ENCODE assay signal across 10 cellular contexts in genomic region chr2:28661589-28662001, GRCh38.
DNase-seq lines count a peak whose midpoint lies in the region; ATAC-seq and TF ChIP-seq lines count a peak whose summit lies in the region.
"Had no signal": no experiment of that assay in that cellular context is flagged by ENCODE, and none has a peak within 500 bp of the region (broad histone marks: within the 10 kb centered on the region; RNA-seq: fewer than 3 reads in every experiment).

No MANE protein-coding gene starts in this region.

- peaks cover 14% of the 10 kb centered on the region for H3K4me1 Mint-ChIP-seq in activated CD4-positive, alpha-beta T cell treated with anti-CD3 and anti-CD28 coated beads, Interleukin-2, amount 10 ng/mL, durations not matched to agents 24 days and 14 days

- H3K4ac ChIP-seq in neuronal stem cell (ENCODE audit: low read length) = no peak overlapping the region

- no peak for TF ChIP-seq POLR2A in esophagus squamous epithelium (IDR thresholded peaks at IDR 0.05)

- H3K27ac Mint-ChIP-seq in activated CD4-positive, alpha-beta T cell treated with anti-CD3 and anti-CD28 coated beads, Interleukin-2, amount 10 ng/mL, durations not matched to agents 24 days and 14 days = no peak overlapping the region

- H4K91ac ChIP-seq in neuronal stem cell (ENCODE audit: low read depth, low read length, poor library complexity) = no peak overlapping the region

- peaks cover 5% of the 10 kb centered on the region for H3F3A ChIP-seq in PC-3 (ENCODE audit: low read length, unreplicated experiment)

- H3K9me3 Mint-ChIP-seq in activated CD4-positive, alpha-beta T cell treated with anti-CD3 and anti-CD28 coated beads, Interleukin-2, amount 10 ng/mL, durations not matched to agents 24 days and 14 days = peaks cover 5% of the 10 kb centered on the region

- no peak overlapping the region for H2BK120ac ChIP-seq in neuronal stem cell (ENCODE audit: low read depth, low read length)

- peaks cover 2% of the 10 kb centered on the region for H3K27me3 Mint-ChIP-seq in activated CD4-positive, alpha-beta T cell treated with anti-CD3 and anti-CD28 coated beads, Interleukin-2, amount 10 ng/mL, durations not matched to agents 24 days and 14 days

- ATAC-seq in PC-3 (peak; percentile 44), GM18907 (IDR thresholded peaks at IDR 0.05; ENCODE audit: unreplicated experiment) (no peak), GM18498 (IDR thresholded peaks at IDR 0.05; ENCODE audit: unreplicated experiment) (no peak)

- TF ChIP-seq CTCF in PC-3 (conservative IDR thresholded peaks at IDR 0.05; ENCODE audit: low read depth, low read length) (no peak), esophagus squamous epithelium (IDR thresholded peaks at IDR 0.05) (no peak)

- H3K36me3 ChIP-seq in PC-3 (ENCODE audit: low read depth, low read length) = no peaks in the 10 kb centered on the region
- no peaks in the 10 kb centered on the region for H3K36me3 ChIP-seq in esophagus squamous epithelium
- no peaks in the 10 kb centered on the region for H3K36me3 ChIP-seq in neuronal stem cell (replicated peaks in 1 of 2; ENCODE audit: control insufficient read depth in 2 of 2, insufficient read depth in 2 of 2, low read length in 2 of 2)
- H3K36me3 ChIP-seq: BLaER1 had no signal

- H3K4me2 ChIP-seq in PC-3 (ENCODE audit: low read length) = peak overlapping the region; percentile 64
- H3K4me2 ChIP-seq in neuronal stem cell (ENCODE audit: insufficient read depth, low read length, poor library complexity, severe bottlenecking) = no peak overlapping the region
- H3K4me2 ChIP-seq: BLaER1 had no signal

- no peak overlapping the region for H2BK12ac ChIP-seq in neuronal stem cell (ENCODE audit: low read length)

- H3K18ac ChIP-seq in neuronal stem cell (ENCODE audit: low read length) = no peak overlapping the region

- H3K4me1 ChIP-seq in PC-3 (ENCODE audit: insufficient read depth, low read length) = peaks cover 52% of the 10 kb centered on the region
- H3K4me1 ChIP-seq in esophagus squamous epithelium = peaks cover 39 to 99% (median 61%) of the 10 kb centered on the region in 3 donors
- peaks cover 8 to 16% of the 10 kb centered on the region in 2 donors for H3K4me1 ChIP-seq in neuronal stem cell (ENCODE audit: control insufficient read depth in 2 of 2, insufficient read depth in 1 of 2, low read depth in 1 of 2, low read length in 2 of 2)
- H3K4me1 ChIP-seq: BLaER1 had no signal

- 25 to 32% methylated on average over 5 of the region's 5 CpGs for WGBS in esophagus squamous epithelium, 2 donors
- WGBS in neuronal stem cell (ENCODE audit: extremely low coverage in 2 of 2, insufficient read length in 2 of 2, insufficient replicate concordance in 1 of 2), 2 donors = no CpG with 5 or more reads among the region's 5 CpGs

- no peaks in the 10 kb centered on the region for H4K20me1 ChIP-seq in PC-3 (ENCODE audit: low read length)
- H4K20me1 ChIP-seq: BLaER1 had no signal

- H3K27me3 ChIP-seq in PC-3 (ENCODE audit: low read length) = no peaks in the 10 kb centered on the region
- no peaks in the 10 kb centered on the region for H3K27me3 ChIP-seq in esophagus squamous epithelium
- H3K27me3 ChIP-seq in neuronal stem cell (ENCODE audit: control insufficient read depth in 3 of 3, insufficient read depth in 3 of 3, low read depth in 1 of 3, low read length in 3 of 3) = no peaks in the 10 kb centered on the region
- H3K27me3 ChIP-seq: BLaER1 had no signal

- CTCF ChIA-PET in PC-3 (lab: Charles Lee) = interaction anchor here (0.5 to 2.4 kb wide), 2 partner anchors 67 to 141 kb away, joined by 5 to 13 read pairs; no protein-coding TSS in a partner anchor

- intact Hi-C loops in PC-3 (cut with micrococcal nuclease) (loop anchor here (1.0 to 5.0 kb wide), 6 partner anchors 27 to 95 kb away; no protein-coding TSS in a partner anchor), esophagus squamous epithelium (cut with DNase I) (loop anchor here (10.0 kb wide), 1 partner anchor 93 kb away; the partner anchor contains the start of gene PPP1CB)
- intact Hi-C loops in activated CD4-positive, alpha-beta T cell treated with anti-CD3 and anti-CD28 coated beads, Interleukin-2, amount 10 ng/mL, durations not matched to agents 24 days and 14 days (cut with micrococcal nuclease) = no loop called here

- H3K23ac ChIP-seq in neuronal stem cell (ENCODE audit: low read depth, low read length, poor library complexity) = no peak overlapping the region

- peak overlapping the region; percentile 23; the same call in 1 of the 2 replicates for H3K4me3 ChIP-seq in PC-3 (ENCODE audit: low read length)
- no peak overlapping the region for H3K4me3 ChIP-seq in esophagus squamous epithelium
- H3K4me3 ChIP-seq in neuronal stem cell (ENCODE audit: low read length in 2 of 2) = no peak overlapping the region
- H3K4me3 ChIP-seq: BLaER1 had no signal

- DNase-seq in ACHN (peak; percentile 81), PC-3 (peak; percentile 84), esophagus squamous epithelium (lab: John Stamatoyannopoulos, UW) (no peak), neuronal stem cell (ENCODE audit: low spot score) (no peak), GM19240 (ENCODE audit: insufficient read length, low spot score) (no peak)
- DNase-seq in activated CD4-positive, alpha-beta T cell treated with anti-CD3 and anti-CD28 coated beads, Interleukin-2, amount 10 ng/mL, durations not matched to agents 24 days and 14 days = no peak
- DNase-seq: activated CD8-positive, alpha-beta memory T cell treated with anti-CD3 and anti-CD28 coated beads for 24 hours had no signal

- H3K9ac ChIP-seq in PC-3 (ENCODE audit: low read length) (peak overlapping the region; percentile 31), neuronal stem cell (ENCODE audit: low read depth, low read length, poor library complexity) (no peak overlapping the region)
- H3K9ac ChIP-seq: BLaER1 had no signal

- POLR2A ChIA-PET in PC-3 (lab: Charles Lee; ENCODE audit: unreplicated experiment) = interaction anchor here (0.7 kb wide), 1 partner anchor 50 kb away, joined by 4 read pairs; no protein-coding TSS in a partner anchor

- H3K4me3 Mint-ChIP-seq in activated CD4-positive, alpha-beta T cell treated with anti-CD3 and anti-CD28 coated beads, Interleukin-2, amount 10 ng/mL, durations not matched to agents 24 days and 14 days = no peak overlapping the region

- no peak overlapping the region for H3K14ac ChIP-seq in neuronal stem cell (ENCODE audit: low read length)

- no peak overlapping the region for H2BK5ac ChIP-seq in neuronal stem cell (ENCODE audit: low read length)

- no peak overlapping the region for H2BK15ac ChIP-seq in neuronal stem cell (ENCODE audit: low read length)

- no peaks in the 10 kb centered on the region for H3K9me2 ChIP-seq in PC-3 (replicated peaks; ENCODE audit: low read length)

- H3K79me2 ChIP-seq in PC-3 (ENCODE audit: low read length) = no peaks in the 10 kb centered on the region

- BruUV-seq in PC-3 (replicated peaks; lab: Mats Ljungman, UMichigan) = TSS peak; percentile 55

- H2AFZ ChIP-seq in PC-3 (ENCODE audit: low read length) (no peak overlapping the region), neuronal stem cell (ENCODE audit: low read length) (peak overlapping the region; percentile 25)

- H3K36me3 Mint-ChIP-seq in activated CD4-positive, alpha-beta T cell treated with anti-CD3 and anti-CD28 coated beads, Interleukin-2, amount 10 ng/mL, durations not matched to agents 24 days and 14 days (ENCODE audit: low read depth) = no peaks in the 10 kb centered on the region

- H3K9me3 ChIP-seq in PC-3 (ENCODE audit: low read length) (no peaks in the 10 kb centered on the region), esophagus squamous epithelium (no peaks in the 10 kb centered on the region), neuronal stem cell (replicated peaks in 1 of 2; ENCODE audit: control insufficient read depth in 2 of 2, insufficient read depth in 1 of 2, low read depth in 1 of 2, low read length in 2 of 2) (peaks cover 0 to 12% of the 10 kb centered on the region in 2 donors)
- H3K9me3 ChIP-seq: BLaER1 had no signal

- H4K8ac ChIP-seq in neuronal stem cell (ENCODE audit: low read depth, low read length) = no peak overlapping the region

- in situ Hi-C loops in ACHN (cut with HindIII; ENCODE audit: low pct_ligation_motif_present, low pct_unique_long_range_greater_than_20kb, low sequenced_read_pairs) = no loop called here

- H3K27ac ChIP-seq in PC-3 (ENCODE audit: low read length) (peak overlapping the region; percentile 88), esophagus squamous epithelium (peak overlapping the region; percentile 80 to 92 (median 92)), neuronal stem cell (replicated peaks; ENCODE audit: low read length) (no peak overlapping the region)
- H3K27ac ChIP-seq: BLaER1 had no signal

- no peak overlapping the region for H2AK5ac ChIP-seq in neuronal stem cell (ENCODE audit: low read depth, low read length)

- H3K79me1 ChIP-seq in neuronal stem cell (ENCODE audit: low read depth, low read length) = no peaks in the 10 kb centered on the region

Comparison
In these comparisons a context has a peak if more than half of its experiments do, and no peak if none do; other contexts are left out.
1. DNase-seq: peak in ACHN (single experiment) and PC-3 (single experiment); none in esophagus squamous epithelium (single experiment), neuronal stem cell (single experiment), activated CD4-positive, alpha-beta T cell treated with anti-CD3 and anti-CD28 coated beads, Interleukin-2, amount 10 ng/mL, durations not matched to agents 24 days and 14 days (single experiment) and GM19240 (single experiment).